ENCODE assay signal across 1 cellular context in genomic region chr13:91372813-91373420, GRCh38.
TF ChIP-seq lines count a peak whose summit lies in the region.

No MANE protein-coding gene starts in this region.

TF ChIP-seq in HepG2, 621 proteins besides CTCF, POLR2A, EP300 and RAD21 (continued from another document and continues in another):
- TF ChIP-seq GATA4 (IDR thresholded peaks at IDR 0.05; ENCODE audit: borderline replicate concordance, low read depth): no peak
- no peak for TF ChIP-seq KLF16 (CRISPR knock-in tag; IDR thresholded peaks at IDR 0.05)
- TF ChIP-seq ZNF562 (CRISPR knock-in tag; IDR thresholded peaks at IDR 0.05; ENCODE audit: borderline replicate concordance): no peak
- TF ChIP-seq HMG20B (CRISPR knock-in tag; conservative IDR thresholded peaks at IDR 0.05): no peak
- TF ChIP-seq LCORL (IDR thresholded peaks at IDR 0.05): no peak
- 0 out of 2 replicates have a peak, but pooled peaks have one; percentile 32 for TF ChIP-seq LCORL (CRISPR knock-in tag; IDR thresholded peaks at IDR 0.05)
- no peak for TF ChIP-seq RFXANK (CRISPR knock-in tag; IDR thresholded peaks at IDR 0.05)
- no peak for TF ChIP-seq BCLAF1 (IDR thresholded peaks at IDR 0.05)
- no peak for TF ChIP-seq ZNF720 (CRISPR knock-in tag; IDR thresholded peaks at IDR 0.05)
- TF ChIP-seq HNF1B (CRISPR knock-in tag; IDR thresholded peaks at IDR 0.05): peak; percentile 38; the same call in 1 of the 2 replicates
- peak; percentile 35; the same call in 1 of the 2 replicates for TF ChIP-seq HDAC1 (CRISPR knock-in tag; IDR thresholded peaks at IDR 0.05)
- TF ChIP-seq HNRNPLL (IDR thresholded peaks at IDR 0.05; ENCODE audit: low read depth, low read length, poor library complexity, severe bottlenecking): no peak
- no peak for TF ChIP-seq ZBTB2 (CRISPR knock-in tag; IDR thresholded peaks at IDR 0.05; ENCODE audit: low read depth)
- TF ChIP-seq RNF2 (conservative IDR thresholded peaks at IDR 0.05; ENCODE audit: low read depth): no peak
- no peak for TF ChIP-seq ZBTB25 (CRISPR knock-in tag; IDR thresholded peaks at IDR 0.05)
- peak; percentile 40; the same call in 1 of the 2 replicates for TF ChIP-seq FOXO1 (CRISPR knock-in tag; IDR thresholded peaks at IDR 0.05)
- TF ChIP-seq REST (IDR thresholded peaks at IDR 0.05; ENCODE audit: borderline replicate concordance in 1 of 2, low read depth in 1 of 2, low read length in 2 of 2): no peak
- TF ChIP-seq CSRNP1 (CRISPR knock-in tag; IDR thresholded peaks at IDR 0.05): no peak
- TF ChIP-seq MATR3 (CRISPR knock-in tag; IDR thresholded peaks at IDR 0.05): no peak
- TF ChIP-seq ZNF350 (CRISPR knock-in tag; IDR thresholded peaks at IDR 0.05; ENCODE audit: borderline replicate concordance, low read depth): no peak
- no peak for TF ChIP-seq ATF7-NPFF (CRISPR knock-in tag; IDR thresholded peaks at IDR 0.05; ENCODE audit: low read depth)
- TF ChIP-seq ZNF281 (CRISPR knock-in tag; IDR thresholded peaks at IDR 0.05; ENCODE audit: borderline replicate concordance): no peak
- TF ChIP-seq ZNF777 (CRISPR knock-in tag; IDR thresholded peaks at IDR 0.05): no peak
- no peak for TF ChIP-seq ZNF234 (CRISPR knock-in tag; conservative IDR thresholded peaks at IDR 0.05)
- TF ChIP-seq ZNF407 (CRISPR knock-in tag; IDR thresholded peaks at IDR 0.05; ENCODE audit: not compliant biosample characterization): no peak
- no peak for TF ChIP-seq SIN3A (IDR thresholded peaks at IDR 0.05; ENCODE audit: borderline replicate concordance, low read depth, low read length)
